ENCODE assay signal across 18 cellular contexts in the genomic region with DNA sequence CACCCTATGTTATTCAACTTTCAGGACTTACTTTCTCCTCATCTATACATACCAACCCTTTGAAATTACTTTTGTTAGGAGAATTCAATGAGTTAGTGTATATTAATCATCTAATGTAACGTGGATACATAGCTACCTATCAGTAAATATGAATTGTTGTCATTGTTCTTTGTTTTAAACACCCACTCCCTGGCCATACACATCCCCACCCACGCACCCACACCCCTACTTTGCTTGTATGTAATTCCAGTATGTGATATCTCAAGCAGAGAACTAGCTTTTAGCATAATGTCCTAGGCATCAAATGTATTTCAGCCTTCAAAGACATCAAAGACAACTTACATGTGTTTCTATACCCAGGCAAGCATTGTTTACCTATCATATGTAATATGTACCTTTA.
A peak's percentile ranks its signal among the peaks of the same experiment; 100 is the strongest.
DNase-seq lines count a peak whose midpoint lies in the region; ATAC-seq, FAIRE-seq and TF ChIP-seq lines count a peak whose summit lies in the region.
"Had no signal": no experiment of that assay in that cellular context is flagged by ENCODE, and none has a peak within 500 bp of the region (broad histone marks: within the 10 kb centered on the region; RNA-seq: fewer than 3 reads in every experiment).

No MANE protein-coding gene starts in this region.

- no peaks in the 10 kb centered on the region for H3K27me3 Mint-ChIP-seq in natural killer cell treated with Interleukin-12 subunit alpha and Interleukin-12 subunit beta and Interleukin-15 and Interleukin-18, amount 100 ng/mL, for 72 hours
- H3K27me3 Mint-ChIP-seq in natural killer cell (ENCODE audit: low read depth in 2 of 2) (no peaks in the 10 kb centered on the region), memory B cell (no peaks in the 10 kb centered on the region)
- H3K27me3 Mint-ChIP-seq: brain had no signal

- no peak for ATAC-seq in natural killer cell treated with Interleukin-12 subunit alpha and Interleukin-12 subunit beta and Interleukin-15 and Interleukin-18, amount 100 ng/mL, for 72 hours
- ATAC-seq in natural killer cell (no peak), memory B cell (ENCODE audit: low read depth) (no peak), GM21515 (IDR thresholded peaks at IDR 0.05; ENCODE audit: unreplicated experiment) (no peak)
- ATAC-seq: lower lobe of right lung, upper lobe of right lung had no signal

- H3K36me3 Mint-ChIP-seq in natural killer cell treated with Interleukin-12 subunit alpha and Interleukin-12 subunit beta and Interleukin-15 and Interleukin-18, amount 100 ng/mL, for 72 hours, result peaks cover 20% of the 10 kb centered on the region
- H3K36me3 Mint-ChIP-seq in natural killer cell, result peaks cover 9% of the 10 kb centered on the region
- peaks cover 34% of the 10 kb centered on the region for H3K36me3 Mint-ChIP-seq in memory B cell

- peaks cover 53 to 64% of the 10 kb centered on the region in 2 donors for H3K4me1 Mint-ChIP-seq in natural killer cell treated with Interleukin-12 subunit alpha and Interleukin-12 subunit beta and Interleukin-15 and Interleukin-18, amount 100 ng/mL, for 72 hours (ENCODE audit: low read depth in 2 of 2)
- H3K4me1 Mint-ChIP-seq in natural killer cell (peaks cover 54 to 60% of the 10 kb centered on the region in 2 donors), memory B cell (peaks cover 55% of the 10 kb centered on the region)

- peak overlapping the region; percentile 78; the same call in 1 of the 2 replicates for H3K27ac ChIP-seq in VCaP
- H3K27ac ChIP-seq: lower lobe of right lung, right lobe of liver, upper lobe of right lung had no signal

- no peak overlapping the region for H3K27ac Mint-ChIP-seq in natural killer cell treated with Interleukin-12 subunit alpha and Interleukin-12 subunit beta and Interleukin-15 and Interleukin-18, amount 100 ng/mL, for 72 hours
- H3K27ac Mint-ChIP-seq in natural killer cell (no peak overlapping the region), memory B cell (peak overlapping the region; percentile 68)

- no peaks in the 10 kb centered on the region for H3K9me3 Mint-ChIP-seq in natural killer cell treated with Interleukin-12 subunit alpha and Interleukin-12 subunit beta and Interleukin-15 and Interleukin-18, amount 100 ng/mL, for 72 hours
- no peaks in the 10 kb centered on the region for H3K9me3 Mint-ChIP-seq in natural killer cell
- H3K9me3 Mint-ChIP-seq in memory B cell, result no peaks in the 10 kb centered on the region
- H3K9me3 Mint-ChIP-seq: brain had no signal

- peak overlapping the region; percentile 32 for H3K4me3 Mint-ChIP-seq in natural killer cell treated with Interleukin-12 subunit alpha and Interleukin-12 subunit beta and Interleukin-15 and Interleukin-18, amount 100 ng/mL, for 72 hours
- H3K4me3 Mint-ChIP-seq in natural killer cell (no peak overlapping the region), memory B cell (no peak overlapping the region)
- H3K4me3 Mint-ChIP-seq: brain had no signal

- TF ChIP-seq POLR2A in GM12891 (IDR thresholded peaks at IDR 0.05; ENCODE audit: low read depth, low read length), result no peak

- no peak for FAIRE-seq in GM12891 (lab: Jason Lieb, UNC)
- FAIRE-seq: H1, TTC549 had no signal

- intact Hi-C loops in natural killer cell (cut with micrococcal nuclease), result loop anchor here (5.0 kb wide), 2 partner anchors 156 to 531 kb away; partner anchors contain the start of gene IL18R1

- TF ChIP-seq CTCF in natural killer cell (IDR thresholded peaks at IDR 0.05) (no peak), VCaP (conservative IDR thresholded peaks at IDR 0.05) (no peak)

- no peak for DNase-seq in natural killer cell treated with Interleukin-12 subunit alpha and Interleukin-12 subunit beta and Interleukin-15 and Interleukin-18, amount 100 ng/mL, for 72 hours (ENCODE audit: low spot score)
- no peak for DNase-seq in natural killer cell
- DNase-seq in memory B cell (ENCODE audit: low spot score in 2 of 2), result no peak
- no peak for DNase-seq in GM12891 (ENCODE audit: insufficient read length, low spot score)
- DNase-seq in NOMO-1 (lab: John Stamatoyannopoulos, UW; ENCODE audit: unreplicated experiment in 2 of 2), result no peak
- DNase-seq in NCI-H226, result no peak
- DNase-seq: DMS79; effector CD8-positive, alpha-beta T cell; lower lobe of right lung; NK-92 treated with Interleukin-12 subunit alpha and Interleukin-12 subunit beta, amount 100 ng/mL, for 24 hours; right lobe of liver; stimulated activated CD4-positive, alpha-beta T cell treated with anti-CD3 and anti-CD28 coated beads, Interleukin-4, amount 100 ng/mL, for 1 hour; upper lobe of right lung had no signal

TF ChIP-seq in GM12891, 5 proteins besides CTCF, POLR2A, EP300 and RAD21:
- TF ChIP-seq POLR2AphosphoS5 (IDR thresholded peaks at IDR 0.05; ENCODE audit: low read depth, low read length) (no peak), POU2F2 (IDR thresholded peaks at IDR 0.05; ENCODE audit: low read depth, low read length) (no peak), TAF1 (IDR thresholded peaks at IDR 0.05; ENCODE audit: low read depth, low read length) (no peak), PAX5 (IDR thresholded peaks at IDR 0.05; ENCODE audit: insufficient read depth, low read length, severe bottlenecking) (no peak), SPI1 (IDR thresholded peaks at IDR 0.05; ENCODE audit: low read depth, low read length) (no peak)
